15 cellular contexts compared by ENCODE assay signal in genomic region chr21:37198989-37199924, GRCh38.
DNase-seq lines count a peak whose midpoint lies in the region; ATAC-seq, FAIRE-seq and TF ChIP-seq lines count a peak whose summit lies in the region.
"Had no signal": no experiment of that assay in that cellular context is flagged by ENCODE, and none has a peak within 500 bp of the region (broad histone marks: within the 10 kb centered on the region; RNA-seq: fewer than 3 reads in every experiment).

No MANE protein-coding gene starts in this region.

- ATAC-seq in RWPE2 (ENCODE audit: low read depth) (peak; percentile 91), GM19023 (IDR thresholded peaks at IDR 0.05; ENCODE audit: unreplicated experiment) (no peak), HG03571 (IDR thresholded peaks at IDR 0.05; ENCODE audit: unreplicated experiment) (no peak)
- ATAC-seq: activated CD8-positive, alpha-beta T cell treated with anti-CD3 and anti-CD28 coated beads for 36 hours; GM23338; right lobe of liver had no signal

- no peak for FAIRE-seq in endothelial cell of umbilical vein (lab: Jason Lieb, UNC)

- TF ChIP-seq POLR2A in endothelial cell of umbilical vein (IDR thresholded peaks at IDR 0.05; ENCODE audit: low read depth, low read length), result no peak

- POLR2A ChIA-PET in endothelial cell of umbilical vein (lab: Charles Lee), result no interaction called here

- peak overlapping the region; percentile 39 for H3K27ac ChIP-seq in RWPE2 (ENCODE audit: poor library complexity, severe bottlenecking)
- peak overlapping the region; percentile 51 for H3K27ac ChIP-seq in endothelial cell of umbilical vein (ENCODE audit: insufficient read depth, low read depth, low read length)
- H3K27ac ChIP-seq: right lobe of liver, SK-N-MC had no signal

- no peak overlapping the region for H3K4me2 ChIP-seq in endothelial cell of umbilical vein (ENCODE audit: insufficient read depth, low read length)
- H3K4me2 ChIP-seq: GM23338 had no signal

- CTCF ChIA-PET in endothelial cell of umbilical vein (lab: Charles Lee), result interaction anchor here (0.6 kb wide), 1 partner anchor 171 kb away, joined by 3 read pairs; no protein-coding TSS in a partner anchor

- no peaks in the 10 kb centered on the region for H4K20me1 ChIP-seq in endothelial cell of umbilical vein (replicated peaks; ENCODE audit: control insufficient read depth, extremely low read depth, insufficient read depth, low read length)

- TF ChIP-seq CTCF in RWPE2 (IDR thresholded peaks at IDR 0.05; ENCODE audit: poor library complexity, severe bottlenecking) (no peak), endothelial cell of umbilical vein (IDR thresholded peaks at IDR 0.05; ENCODE audit: extremely low read depth in 1 of 2, insufficient read depth in 1 of 2, low read depth in 1 of 2, low read length in 2 of 2) (no peak)

- H3K27me3 ChIP-seq in RWPE2 (ENCODE audit: insufficient read depth, poor library complexity, severe bottlenecking) (no peaks in the 10 kb centered on the region), endothelial cell of umbilical vein (ENCODE audit: control insufficient read depth in 2 of 2, insufficient read depth in 2 of 2, low read length in 2 of 2) (no peaks in the 10 kb centered on the region)
- H3K27me3 ChIP-seq: right lobe of liver had no signal

- H3K79me2 ChIP-seq in endothelial cell of umbilical vein (ENCODE audit: control insufficient read depth, insufficient read depth, low read length), result no peaks in the 10 kb centered on the region

- no peak overlapping the region for H2AFZ ChIP-seq in endothelial cell of umbilical vein (ENCODE audit: low read depth, low read length)
- H2AFZ ChIP-seq: GM23338 had no signal

- dilution Hi-C loops in endothelial cell of umbilical vein (cut with MboI; ENCODE audit: extremely low pct_ligation_motif_present, low sequenced_read_pairs), result no loop called here

- H3K4me1 ChIP-seq in RWPE2 (ENCODE audit: insufficient read depth, poor library complexity, severe bottlenecking), result peaks cover 16% of the 10 kb centered on the region
- H3K4me1 ChIP-seq in endothelial cell of umbilical vein (ENCODE audit: control insufficient read depth, extremely low read depth, insufficient read depth, low read length), result no peaks in the 10 kb centered on the region
- H3K4me1 ChIP-seq: right lobe of liver had no signal

- H3K9me1 ChIP-seq in endothelial cell of umbilical vein (replicated peaks; ENCODE audit: control insufficient read depth, extremely low read depth, insufficient read depth, low read length), result no peaks in the 10 kb centered on the region

- no peaks in the 10 kb centered on the region for H3K9me3 ChIP-seq in RWPE2 (ENCODE audit: severe bottlenecking)
- H3K9me3 ChIP-seq in endothelial cell of umbilical vein (replicated peaks; ENCODE audit: control insufficient read depth, insufficient read depth, low read length), result no peaks in the 10 kb centered on the region
- H3K9me3 ChIP-seq: right lobe of liver had no signal

- DNase-seq in COLO829 (ENCODE audit: low spot score), result peak; percentile 74
- DNase-seq in RWPE2 (ENCODE audit: low spot score), result no peak
- peak; percentile 53 for DNase-seq in endothelial cell of umbilical vein (ENCODE audit: low read depth, low spot score)
- DNase-seq in myocyte (ENCODE audit: low read depth), result peak; percentile 61
- no peak for DNase-seq in activated gamma-delta T cell (lab: John Stamatoyannopoulos, UW)
- no peak for DNase-seq in activated CD4-positive, alpha-beta T cell treated with anti-CD3 and anti-CD28 coated beads for 4 hours
- DNase-seq: activated CD8-positive, alpha-beta T cell treated with anti-CD3 and anti-CD28 coated beads for 36 hours; activated naive CD8-positive, alpha-beta T cell treated with anti-CD3 and anti-CD28 coated beads for 36 hours; Kasumi-1; right lobe of liver had no signal

- H3K9ac ChIP-seq in endothelial cell of umbilical vein (replicated peaks; ENCODE audit: extremely low read depth, insufficient read depth, low read length), result no peak overlapping the region

- BruUV-seq in endothelial cell of umbilical vein (replicated peaks; lab: Mats Ljungman, UMichigan), result no TSS peak

- intact Hi-C loops in endothelial cell of umbilical vein (cut with micrococcal nuclease), result no loop called here

- no peak overlapping the region for H3K4me3 ChIP-seq in RWPE2 (ENCODE audit: severe bottlenecking)
- no peak overlapping the region for H3K4me3 ChIP-seq in endothelial cell of umbilical vein (replicated peaks in 1 of 3; ENCODE audit: insufficient read depth in 1 of 3, low read depth in 1 of 3, low read length in 3 of 3)
- H3K4me3 ChIP-seq: GM23338, lung, right lobe of liver, SK-N-MC had no signal

- H3K36me3 ChIP-seq in RWPE2 (ENCODE audit: low read depth) (peaks cover 66% of the 10 kb centered on the region), endothelial cell of umbilical vein (ENCODE audit: control insufficient read depth in 2 of 2, extremely low read depth in 1 of 2, insufficient read depth in 2 of 2, low read length in 2 of 2) (peaks cover 8 to 22% of the 10 kb centered on the region in 2 experiments)

TF ChIP-seq in endothelial cell of umbilical vein, 7 proteins besides CTCF, POLR2A, EP300 and RAD21:
- TF ChIP-seq JUN (IDR thresholded peaks at IDR 0.05; ENCODE audit: borderline replicate concordance, insufficient read depth, insufficient read length, low read depth), result no peak
- TF ChIP-seq MAX (IDR thresholded peaks at IDR 0.05; ENCODE audit: insufficient read depth, insufficient read length), result no peak
- TF ChIP-seq FOS (IDR thresholded peaks at IDR 0.05; ENCODE audit: borderline replicate concordance, insufficient read depth, low read length), result no peak
- no peak for TF ChIP-seq EZH2 (IDR thresholded peaks at IDR 0.05; ENCODE audit: borderline replicate concordance, low read depth, low read length, severe bottlenecking)
- TF ChIP-seq GATA2 (IDR thresholded peaks at IDR 0.05; ENCODE audit: insufficient read depth, insufficient read length, low read depth, low read length), result no peak
- no peak for TF ChIP-seq POLR2AphosphoS5 (IDR thresholded peaks at IDR 0.05; ENCODE audit: insufficient read depth, low read depth, low read length)
- TF ChIP-seq MYC (IDR thresholded peaks at IDR 0.05; ENCODE audit: low read depth, low read length), result no peak

Comparison
In these comparisons a context has a peak if more than half of its experiments do, and no peak if none do; other contexts are left out.
1. DNase-seq: peak in COLO829 (single experiment), endothelial cell of umbilical vein (single experiment) and myocyte (single experiment); none in RWPE2 (single experiment), activated gamma-delta T cell (single experiment) and activated CD4-positive, alpha-beta T cell treated with anti-CD3 and anti-CD28 coated beads for 4 hours (0 of 2).